11 cellular contexts compared by ENCODE assay signal in the genomic region with DNA sequence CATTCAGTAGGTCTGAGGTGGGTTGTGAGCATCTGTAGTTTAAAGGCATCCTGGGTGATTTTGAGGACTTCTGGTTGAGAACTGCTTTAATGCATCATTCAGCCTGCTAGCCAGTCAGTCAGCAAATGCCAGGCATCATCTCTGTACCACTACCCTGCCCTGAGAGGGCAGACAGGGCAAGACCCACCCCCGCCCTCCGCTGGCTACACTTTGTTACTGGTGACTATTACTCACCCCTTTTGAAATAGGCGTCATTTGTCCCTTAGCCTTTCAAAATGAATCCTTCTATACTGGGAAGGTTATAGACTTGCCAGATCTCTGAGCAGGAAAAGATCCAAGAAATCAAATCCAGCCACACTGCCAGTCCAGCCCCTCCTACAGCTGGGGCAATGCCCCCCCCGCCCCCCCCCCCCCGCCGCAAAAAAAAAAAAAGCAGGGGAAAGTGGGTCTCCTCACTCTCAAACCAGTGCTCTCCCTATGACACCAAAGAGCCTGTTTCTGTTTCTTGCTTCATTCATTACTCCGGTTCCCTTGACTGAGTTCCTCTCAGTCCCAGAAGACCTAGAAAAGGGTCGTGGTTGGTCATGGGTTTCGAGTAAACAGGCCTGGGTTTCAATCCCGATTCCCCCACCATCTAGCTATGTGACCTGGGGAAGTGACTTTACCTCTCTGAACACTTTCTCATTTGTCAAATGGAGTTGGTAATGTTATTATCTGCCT. TPM values are rescaled to one million over a fixed set of nuclear protein-coding genes. Genes with fewer than 3 reads are reported as not detected.
DNase-seq lines count a peak whose midpoint lies in the region; ATAC-seq and TF ChIP-seq lines count a peak whose summit lies in the region.
"Had no signal": no experiment of that assay in that cellular context is flagged by ENCODE, and none has a peak within 500 bp of the region (broad histone marks: within the 10 kb centered on the region; RNA-seq: fewer than 3 reads in every experiment).

No MANE protein-coding gene starts in this region.

- DNase-seq in GM19240 (ENCODE audit: insufficient read length, low spot score) (peak; percentile 74), mucosa of descending colon (peak in 2 of 3 donors; percentile 14 to 17), GOT3 (lab: John Stamatoyannopoulos, UW) (no peak), left lung (no peak)
- DNase-seq: DMS 273 treated with DMSO at 0.1 percent for 48 hours, IMR-90, NCI-H510A treated with DMSO at 0.1 percent for 48 hours had no signal

- ATAC-seq in mucosa of descending colon: no peak
- ATAC-seq in left lung: no peak
- no peak for ATAC-seq in HG03025 (IDR thresholded peaks at IDR 0.05; ENCODE audit: low FRiP score, unreplicated experiment)
- no peak for ATAC-seq in GM18867 (IDR thresholded peaks at IDR 0.05; ENCODE audit: unreplicated experiment)

- H4K20me1 ChIP-seq in BLaER1 treated with 17β-estradiol and CSF1 and Interleukin-3, amounts not matched to agents 10 nM and 100 nM: peaks cover 13 to 65% (median 29%) of the 10 kb centered on the region in 11 experiments; a peak in 16 of 22 replicates

- H3K4me2 ChIP-seq in BLaER1 treated with 17β-estradiol and CSF1 and Interleukin-3, amounts not matched to agents 10 nM and 100 nM: peak overlapping the region; percentile 46 to 99 (median 81)

- no peak for TF ChIP-seq CTCF in mucosa of descending colon (IDR thresholded peaks at IDR 0.05)
- no peak for TF ChIP-seq CTCF in left lung (IDR thresholded peaks at IDR 0.05)

- peak overlapping the region in 1 of 11 experiments; percentile 10; a peak in 2 of 22 replicates for H3K27ac ChIP-seq in BLaER1 treated with 17β-estradiol and CSF1 and Interleukin-3, amounts not matched to agents 10 nM and 100 nM
- H3K27ac ChIP-seq in angular gyrus (ENCODE audit: low read depth, low read length) (peak overlapping the region; percentile 35), left lung (peak overlapping the region in 1 of 2 donors; percentile 29)

- no peak overlapping the region for H3K4me3 ChIP-seq in BLaER1 treated with 17β-estradiol and CSF1 and Interleukin-3, amounts not matched to agents 10 nM and 100 nM
- H3K4me3 ChIP-seq in mucosa of descending colon (no peak overlapping the region), left lung (no peak overlapping the region)

- intact Hi-C loops in mucosa of descending colon (cut with DNase I, micrococcal nuclease) (no loop called here), left lung (cut with DNase I) (no loop called here)

- H3K9ac ChIP-seq in BLaER1 treated with 17β-estradiol and CSF1 and Interleukin-3, amounts not matched to agents 10 nM and 100 nM: peak overlapping the region in 5 of 11 experiments; percentile 0 to 25 (median 4); a peak in 3 of 22 replicates

- no peaks in the 10 kb centered on the region for H3K27me3 ChIP-seq in BLaER1 treated with 17β-estradiol and CSF1 and Interleukin-3, amounts not matched to agents 10 nM and 100 nM
- no peaks in the 10 kb centered on the region for H3K27me3 ChIP-seq in left lung

- H3K9me3 ChIP-seq in BLaER1 treated with 17β-estradiol and CSF1 and Interleukin-3, amounts not matched to agents 10 nM and 100 nM (replicated peaks in 1 of 11): no peaks in the 10 kb centered on the region
- H3K9me3 ChIP-seq in mucosa of descending colon (no peaks in the 10 kb centered on the region), left lung (no peaks in the 10 kb centered on the region)

- peaks cover 88 to 93% (median 92%) of the 10 kb centered on the region in 10 experiments for H3K4me1 ChIP-seq in BLaER1 treated with 17β-estradiol and CSF1 and Interleukin-3, amounts not matched to agents 10 nM and 100 nM
- peaks cover 2% of the 10 kb centered on the region for H3K4me1 ChIP-seq in mucosa of descending colon (ENCODE audit: low read depth)
- peaks cover 28 to 68% of the 10 kb centered on the region in 2 donors for H3K4me1 ChIP-seq in left lung

- peaks cover 0 to 24% (median 3%) of the 10 kb centered on the region in 11 experiments; a peak in 10 of 22 replicates for H3K36me3 ChIP-seq in BLaER1 treated with 17β-estradiol and CSF1 and Interleukin-3, amounts not matched to agents 10 nM and 100 nM
- H3K36me3 ChIP-seq in mucosa of descending colon (ENCODE audit: low read depth) (no peaks in the 10 kb centered on the region), left lung (peaks cover 0 to 41% of the 10 kb centered on the region in 2 donors)

RNA-seq across cellular contexts. Expression of a gene that starts 4.4 kb away (rescaled TPM):
- 10 to 100 TPM; 29.6 to 45.1 (median 35.9) TPM for total RNA-seq in mucosa of descending colon
- 10 to 100 TPM; 86.2 to 94.7 TPM for total RNA-seq in left lung

RNA-seq across cellular contexts. Expression of a gene that starts 15.3 kb away (rescaled TPM):
- total RNA-seq in mucosa of descending colon (10 to 100 TPM; 46.2 to 94.3 (median 83.0) TPM), left lung (10 to 100 TPM; 44.5 to 45.0 TPM)

RNA-seq across cellular contexts. Expression of a gene that starts 54.9 kb away (rescaled TPM):
- total RNA-seq in mucosa of descending colon (1 to 10 TPM in 1 of 3 donors, under 1 TPM in 2; 0.28 to 1.5 (median 0.35) TPM), left lung (1 to 10 TPM in 1 of 2 donors, under 1 TPM in 1; 0.97 to 1.2 TPM)

Comparison
In these comparisons a context has a peak if more than half of its experiments do, and no peak if none do; other contexts are left out.
1. DNase-seq: peak in GM19240 (single experiment) and mucosa of descending colon (2 of 3); none in GOT3 (single experiment) and left lung (0 of 2).